ENCODE assay signal across 1 cellular context in the genomic region with DNA sequence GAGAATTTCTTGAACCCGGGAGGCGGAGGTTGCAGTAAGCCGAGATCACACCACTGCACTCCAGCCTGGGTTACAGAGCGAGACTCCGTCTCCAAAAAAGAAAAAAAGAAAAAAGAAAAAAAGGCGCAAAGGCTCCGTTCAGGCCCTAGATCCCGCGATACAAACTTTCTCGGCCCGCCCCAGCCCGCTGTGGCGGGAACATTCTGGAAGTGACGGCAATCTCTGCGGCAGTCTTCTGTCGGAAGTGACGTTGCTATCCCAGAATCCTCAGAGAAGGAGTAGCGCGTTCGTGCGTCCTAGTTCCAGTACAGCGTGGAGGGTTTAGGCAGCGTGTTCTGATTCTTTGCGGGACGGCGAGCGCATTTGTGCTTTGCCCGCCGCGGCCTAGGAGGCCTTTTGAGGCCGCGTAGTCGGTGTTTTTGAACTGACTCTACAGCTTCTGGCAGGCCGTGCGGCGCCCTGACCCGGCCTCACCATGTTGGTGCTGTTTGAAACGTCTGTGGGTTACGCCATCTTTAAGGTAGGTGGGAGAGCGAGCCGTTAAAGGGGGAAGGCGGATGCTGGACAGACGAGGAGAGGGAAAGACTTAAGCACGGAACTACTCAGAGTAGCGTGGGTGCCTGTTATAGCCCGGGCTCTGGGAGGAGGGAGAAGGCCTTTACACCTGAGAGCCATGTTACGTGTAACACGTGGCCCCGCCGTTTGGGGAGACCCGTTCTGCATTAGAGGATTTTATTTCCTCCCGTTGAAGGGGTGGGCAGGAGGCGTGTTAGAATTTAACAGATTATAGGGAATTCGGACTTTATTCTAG.
TF ChIP-seq lines count a peak whose summit lies in the region.

A gene with protein sequence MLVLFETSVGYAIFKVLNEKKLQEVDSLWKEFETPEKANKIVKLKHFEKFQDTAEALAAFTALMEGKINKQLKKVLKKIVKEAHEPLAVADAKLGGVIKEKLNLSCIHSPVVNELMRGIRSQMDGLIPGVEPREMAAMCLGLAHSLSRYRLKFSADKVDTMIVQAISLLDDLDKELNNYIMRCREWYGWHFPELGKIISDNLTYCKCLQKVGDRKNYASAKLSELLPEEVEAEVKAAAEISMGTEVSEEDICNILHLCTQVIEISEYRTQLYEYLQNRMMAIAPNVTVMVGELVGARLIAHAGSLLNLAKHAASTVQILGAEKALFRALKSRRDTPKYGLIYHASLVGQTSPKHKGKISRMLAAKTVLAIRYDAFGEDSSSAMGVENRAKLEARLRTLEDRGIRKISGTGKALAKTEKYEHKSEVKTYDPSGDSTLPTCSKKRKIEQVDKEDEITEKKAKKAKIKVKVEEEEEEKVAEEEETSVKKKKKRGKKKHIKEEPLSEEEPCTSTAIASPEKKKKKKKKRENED (plus strand): TSS at position 297 of the 811 bp plus-strand sequence. CDS start 179 bp downstream, at position 476.

TF ChIP-seq in K562, 482 proteins besides CTCF, POLR2A, EP300 and RAD21 (continued from another document and continues in another):
- TF ChIP-seq, protein P1, sequence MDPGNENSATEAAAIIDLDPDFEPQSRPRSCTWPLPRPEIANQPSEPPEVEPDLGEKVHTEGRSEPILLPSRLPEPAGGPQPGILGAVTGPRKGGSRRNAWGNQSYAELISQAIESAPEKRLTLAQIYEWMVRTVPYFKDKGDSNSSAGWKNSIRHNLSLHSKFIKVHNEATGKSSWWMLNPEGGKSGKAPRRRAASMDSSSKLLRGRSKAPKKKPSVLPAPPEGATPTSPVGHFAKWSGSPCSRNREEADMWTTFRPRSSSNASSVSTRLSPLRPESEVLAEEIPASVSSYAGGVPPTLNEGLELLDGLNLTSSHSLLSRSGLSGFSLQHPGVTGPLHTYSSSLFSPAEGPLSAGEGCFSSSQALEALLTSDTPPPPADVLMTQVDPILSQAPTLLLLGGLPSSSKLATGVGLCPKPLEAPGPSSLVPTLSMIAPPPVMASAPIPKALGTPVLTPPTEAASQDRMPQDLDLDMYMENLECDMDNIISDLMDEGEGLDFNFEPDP (CRISPR knock-in tag; IDR thresholded peaks at IDR 0.05), result no peak
- TF ChIP-seq ZBTB1 (CRISPR knock-in tag; IDR thresholded peaks at IDR 0.05; ENCODE audit: borderline replicate concordance, low read depth) (no peak), SLC30A9 (CRISPR knock-in tag; IDR thresholded peaks at IDR 0.05) (no peak), PTRF (tag; IDR thresholded peaks at IDR 0.05) (no peak), RFX7 (CRISPR knock-in tag; IDR thresholded peaks at IDR 0.05) (no peak), TCF7L2 (IDR thresholded peaks at IDR 0.05; ENCODE audit: low read depth, low read length) (no peak), NCOR1 (IDR thresholded peaks at IDR 0.05) (peak; percentile 17), NCOA4 (IDR thresholded peaks at IDR 0.05; ENCODE audit: partially characterized antibody) (no peak), STAG1 (CRISPR knock-in tag; IDR thresholded peaks at IDR 0.05; ENCODE audit: borderline replicate concordance) (no peak), NCOA1 (IDR thresholded peaks at IDR 0.05; ENCODE audit: low read depth) (no peak; the same call in 1 of the 2 replicates), ZNF384 (IDR thresholded peaks at IDR 0.05; ENCODE audit: low read depth, low read length) (peak; percentile 57; the same call in 1 of the 2 replicates), ZNF263 (CRISPR knock-in tag; IDR thresholded peaks at IDR 0.05; ENCODE audit: borderline replicate concordance) (no peak), ZBTB7A (IDR thresholded peaks at IDR 0.05; ENCODE audit: borderline replicate concordance, control insufficient read depth, low read depth, low read length) (no peak), IFI16 (CRISPR knock-in tag; IDR thresholded peaks at IDR 0.05) (no peak), E2F3 (CRISPR knock-in tag; IDR thresholded peaks at IDR 0.05) (0 out of 2 replicates have a peak, but pooled peaks have one; percentile 54), REST (CRISPR knock-in tag; IDR thresholded peaks at IDR 0.05; ENCODE audit: low read depth) (no peak), SREBF1 (IDR thresholded peaks at IDR 0.05; ENCODE audit: borderline replicate concordance, low read depth, low read length) (no peak), ZNF324 (CRISPR knock-in tag; IDR thresholded peaks at IDR 0.05) (no peak), L3MBTL2 (IDR thresholded peaks at IDR 0.05) (peak; percentile 31; the same call in 1 of the 2 replicates), ZNF644 (tag; IDR thresholded peaks at IDR 0.05; ENCODE audit: low read depth) (no peak), TFAM (CRISPR knock-in tag; conservative IDR thresholded peaks at IDR 0.05) (no peak), MCM5 (IDR thresholded peaks at IDR 0.05; ENCODE audit: low read depth) (no peak), NONO (IDR thresholded peaks at IDR 0.05; ENCODE audit: low read depth in 2 of 2, low read length in 1 of 2) (no peak), FUS (optimal IDR thresholded peaks at IDR 0.05; ENCODE audit: low read depth, low read length) (no peak), ZNF354B (CRISPR knock-in tag; IDR thresholded peaks at IDR 0.05) (no peak), ZNF507 (tag; conservative IDR thresholded peaks at IDR 0.05) (no peak), ZNF197 (CRISPR knock-in tag; IDR thresholded peaks at IDR 0.05; ENCODE audit: low read depth) (no peak), SIX5 (IDR thresholded peaks at IDR 0.05; ENCODE audit: borderline replicate concordance in 1 of 2, insufficient read depth in 1 of 2, low read depth in 1 of 2, low read length in 2 of 2) (no peak), PTTG1 (tag; IDR thresholded peaks at IDR 0.05; ENCODE audit: low read depth) (no peak), KLF1 (tag; IDR thresholded peaks at IDR 0.05) (no peak), ZNF75A (CRISPR knock-in tag; IDR thresholded peaks at IDR 0.05) (no peak), ZNF780A (CRISPR knock-in tag; IDR thresholded peaks at IDR 0.05) (no peak), CHD1 (IDR thresholded peaks at IDR 0.05; ENCODE audit: low read length) (peak; percentile 68)
- TF ChIP-seq, protein P2, sequence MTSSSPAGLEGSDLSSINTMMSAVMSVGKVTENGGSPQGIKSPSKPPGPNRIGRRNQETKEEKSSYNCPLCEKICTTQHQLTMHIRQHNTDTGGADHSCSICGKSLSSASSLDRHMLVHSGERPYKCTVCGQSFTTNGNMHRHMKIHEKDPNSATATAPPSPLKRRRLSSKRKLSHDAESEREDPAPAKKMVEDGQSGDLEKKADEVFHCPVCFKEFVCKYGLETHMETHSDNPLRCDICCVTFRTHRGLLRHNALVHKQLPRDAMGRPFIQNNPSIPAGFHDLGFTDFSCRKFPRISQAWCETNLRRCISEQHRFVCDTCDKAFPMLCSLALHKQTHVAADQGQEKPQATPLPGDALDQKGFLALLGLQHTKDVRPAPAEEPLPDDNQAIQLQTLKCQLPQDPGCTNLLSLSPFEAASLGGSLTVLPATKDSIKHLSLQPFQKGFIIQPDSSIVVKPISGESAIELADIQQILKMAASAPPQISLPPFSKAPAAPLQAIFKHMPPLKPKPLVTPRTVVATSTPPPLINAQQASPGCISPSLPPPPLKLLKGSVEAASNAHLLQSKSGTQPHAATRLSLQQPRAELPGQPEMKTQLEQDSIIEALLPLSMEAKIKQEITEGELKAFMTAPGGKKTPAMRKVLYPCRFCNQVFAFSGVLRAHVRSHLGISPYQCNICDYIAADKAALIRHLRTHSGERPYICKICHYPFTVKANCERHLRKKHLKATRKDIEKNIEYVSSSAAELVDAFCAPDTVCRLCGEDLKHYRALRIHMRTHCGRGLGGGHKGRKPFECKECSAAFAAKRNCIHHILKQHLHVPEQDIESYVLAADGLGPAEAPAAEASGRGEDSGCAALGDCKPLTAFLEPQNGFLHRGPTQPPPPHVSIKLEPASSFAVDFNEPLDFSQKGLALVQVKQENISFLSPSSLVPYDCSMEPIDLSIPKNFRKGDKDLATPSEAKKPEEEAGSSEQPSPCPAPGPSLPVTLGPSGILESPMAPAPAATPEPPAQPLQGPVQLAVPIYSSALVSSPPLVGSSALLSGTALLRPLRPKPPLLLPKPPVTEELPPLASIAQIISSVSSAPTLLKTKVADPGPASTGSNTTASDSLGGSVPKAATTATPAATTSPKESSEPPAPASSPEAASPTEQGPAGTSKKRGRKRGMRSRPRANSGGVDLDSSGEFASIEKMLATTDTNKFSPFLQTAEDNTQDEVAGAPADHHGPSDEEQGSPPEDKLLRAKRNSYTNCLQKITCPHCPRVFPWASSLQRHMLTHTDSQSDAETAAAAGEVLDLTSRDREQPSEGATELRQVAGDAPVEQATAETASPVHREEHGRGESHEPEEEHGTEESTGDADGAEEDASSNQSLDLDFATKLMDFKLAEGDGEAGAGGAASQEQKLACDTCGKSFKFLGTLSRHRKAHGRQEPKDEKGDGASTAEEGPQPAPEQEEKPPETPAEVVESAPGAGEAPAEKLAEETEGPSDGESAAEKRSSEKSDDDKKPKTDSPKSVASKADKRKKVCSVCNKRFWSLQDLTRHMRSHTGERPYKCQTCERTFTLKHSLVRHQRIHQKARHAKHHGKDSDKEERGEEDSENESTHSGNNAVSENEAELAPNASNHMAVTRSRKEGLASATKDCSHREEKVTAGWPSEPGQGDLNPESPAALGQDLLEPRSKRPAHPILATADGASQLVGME (CRISPR knock-in tag; IDR thresholded peaks at IDR 0.05), result no peak
- TF ChIP-seq, protein P3, sequence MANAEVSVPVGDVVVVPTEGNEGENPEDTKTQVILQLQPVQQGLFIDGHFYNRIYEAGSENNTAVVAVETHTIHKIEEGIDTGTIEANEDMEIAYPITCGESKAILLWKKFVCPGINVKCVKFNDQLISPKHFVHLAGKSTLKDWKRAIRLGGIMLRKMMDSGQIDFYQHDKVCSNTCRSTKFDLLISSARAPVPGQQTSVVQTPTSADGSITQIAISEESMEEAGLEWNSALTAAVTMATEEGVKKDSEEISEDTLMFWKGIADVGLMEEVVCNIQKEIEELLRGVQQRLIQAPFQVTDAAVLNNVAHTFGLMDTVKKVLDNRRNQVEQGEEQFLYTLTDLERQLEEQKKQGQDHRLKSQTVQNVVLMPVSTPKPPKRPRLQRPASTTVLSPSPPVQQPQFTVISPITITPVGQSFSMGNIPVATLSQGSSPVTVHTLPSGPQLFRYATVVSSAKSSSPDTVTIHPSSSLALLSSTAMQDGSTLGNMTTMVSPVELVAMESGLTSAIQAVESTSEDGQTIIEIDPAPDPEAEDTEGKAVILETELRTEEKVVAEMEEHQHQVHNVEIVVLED (CRISPR knock-in tag; IDR thresholded peaks at IDR 0.05), result peak; percentile 61
- TF ChIP-seq, protein P4, sequence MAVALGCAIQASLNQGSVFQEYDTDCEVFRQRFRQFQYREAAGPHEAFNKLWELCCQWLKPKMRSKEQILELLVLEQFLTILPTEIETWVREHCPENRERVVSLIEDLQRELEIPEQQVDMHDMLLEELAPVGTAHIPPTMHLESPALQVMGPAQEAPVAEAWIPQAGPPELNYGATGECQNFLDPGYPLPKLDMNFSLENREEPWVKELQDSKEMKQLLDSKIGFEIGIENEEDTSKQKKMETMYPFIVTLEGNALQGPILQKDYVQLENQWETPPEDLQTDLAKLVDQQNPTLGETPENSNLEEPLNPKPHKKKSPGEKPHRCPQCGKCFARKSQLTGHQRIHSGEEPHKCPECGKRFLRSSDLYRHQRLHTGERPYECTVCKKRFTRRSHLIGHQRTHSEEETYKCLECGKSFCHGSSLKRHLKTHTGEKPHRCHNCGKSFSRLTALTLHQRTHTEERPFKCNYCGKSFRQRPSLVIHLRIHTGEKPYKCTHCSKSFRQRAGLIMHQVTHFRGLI (CRISPR knock-in tag; IDR thresholded peaks at IDR 0.05), result no peak
- TF ChIP-seq, protein P5, sequence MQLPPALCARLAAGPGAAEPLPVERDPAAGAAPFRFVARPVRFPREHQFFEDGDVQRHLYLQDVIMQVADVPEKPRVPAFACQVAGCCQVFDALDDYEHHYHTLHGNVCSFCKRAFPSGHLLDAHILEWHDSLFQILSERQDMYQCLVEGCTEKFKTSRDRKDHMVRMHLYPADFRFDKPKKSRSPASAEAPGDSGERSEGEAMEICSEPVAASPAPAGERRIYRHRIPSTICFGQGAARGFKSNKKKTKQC (CRISPR knock-in tag; IDR thresholded peaks at IDR 0.05), result peak; percentile 78; the same call in 1 of the 2 replicates
- TF ChIP-seq, protein P6, sequence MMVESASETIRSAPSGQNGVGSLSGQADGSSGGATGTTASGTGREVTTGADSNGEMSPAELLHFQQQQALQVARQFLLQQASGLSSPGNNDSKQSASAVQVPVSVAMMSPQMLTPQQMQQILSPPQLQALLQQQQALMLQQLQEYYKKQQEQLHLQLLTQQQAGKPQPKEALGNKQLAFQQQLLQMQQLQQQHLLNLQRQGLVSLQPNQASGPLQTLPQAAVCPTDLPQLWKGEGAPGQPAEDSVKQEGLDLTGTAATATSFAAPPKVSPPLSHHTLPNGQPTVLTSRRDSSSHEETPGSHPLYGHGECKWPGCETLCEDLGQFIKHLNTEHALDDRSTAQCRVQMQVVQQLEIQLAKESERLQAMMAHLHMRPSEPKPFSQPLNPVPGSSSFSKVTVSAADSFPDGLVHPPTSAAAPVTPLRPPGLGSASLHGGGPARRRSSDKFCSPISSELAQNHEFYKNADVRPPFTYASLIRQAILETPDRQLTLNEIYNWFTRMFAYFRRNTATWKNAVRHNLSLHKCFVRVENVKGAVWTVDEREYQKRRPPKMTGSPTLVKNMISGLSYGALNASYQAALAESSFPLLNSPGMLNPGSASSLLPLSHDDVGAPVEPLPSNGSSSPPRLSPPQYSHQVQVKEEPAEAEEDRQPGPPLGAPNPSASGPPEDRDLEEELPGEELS (CRISPR knock-in tag; IDR thresholded peaks at IDR 0.05; ENCODE audit: borderline replicate concordance), result no peak
- TF ChIP-seq, protein P7, sequence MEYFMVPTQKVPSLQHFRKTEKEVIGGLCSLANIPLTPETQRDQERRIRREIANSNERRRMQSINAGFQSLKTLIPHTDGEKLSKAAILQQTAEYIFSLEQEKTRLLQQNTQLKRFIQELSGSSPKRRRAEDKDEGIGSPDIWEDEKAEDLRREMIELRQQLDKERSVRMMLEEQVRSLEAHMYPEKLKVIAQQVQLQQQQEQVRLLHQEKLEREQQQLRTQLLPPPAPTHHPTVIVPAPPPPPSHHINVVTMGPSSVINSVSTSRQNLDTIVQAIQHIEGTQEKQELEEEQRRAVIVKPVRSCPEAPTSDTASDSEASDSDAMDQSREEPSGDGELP (CRISPR knock-in tag; IDR thresholded peaks at IDR 0.05; ENCODE audit: borderline replicate concordance), result peak; percentile 55; the same call in 1 of the 2 replicates
